In genomic region chr13:30113983-30114491, GRCh38 we compare ENCODE assay signal across 8 cellular contexts.
A peak's percentile ranks its signal among the peaks of the same experiment; 100 is the strongest.
DNase-seq lines count a peak whose midpoint lies in the region; ATAC-seq and TF ChIP-seq lines count a peak whose summit lies in the region.

No MANE protein-coding gene starts in this region.

- H3K4me3 Mint-ChIP-seq in Caco-2 (ENCODE audit: unreplicated experiment) = peak overlapping the region; percentile 95

- no peaks in the 10 kb centered on the region for H3K9me3 Mint-ChIP-seq in Caco-2 (ENCODE audit: unreplicated experiment)

- intact Hi-C loops in Caco-2 (cut with micrococcal nuclease; ENCODE audit: unreplicated experiment) = loop anchor here (1.0 to 10.0 kb wide), 8 partner anchors 42 to 519 kb away; partner anchors contain the start of gene SLC7A1

- peak overlapping the region; percentile 64 for H3K4me3 ChIP-seq in Caco-2 (ENCODE audit: low read depth, low read length)
- H3K4me3 ChIP-seq in NT2/D1 (ENCODE audit: insufficient read length, low read depth) = peak overlapping the region; percentile 50
- H3K4me3 ChIP-seq in endocrine pancreas (ENCODE audit: control insufficient read depth, insufficient read depth, low read length) = peak overlapping the region; percentile 39

- no peaks in the 10 kb centered on the region for H3K36me3 ChIP-seq in Caco-2 (ENCODE audit: control insufficient read depth, insufficient read depth, low read length)
- no peaks in the 10 kb centered on the region for H3K36me3 ChIP-seq in NT2/D1 (ENCODE audit: insufficient read depth, insufficient read length, low read length)
- no peaks in the 10 kb centered on the region for H3K36me3 ChIP-seq in endocrine pancreas (ENCODE audit: control insufficient read depth, insufficient read depth, low read length)

- ATAC-seq in omental fat pad (ENCODE audit: low FRiP score) (peak; percentile 35), HG02981 (IDR thresholded peaks at IDR 0.05; ENCODE audit: unreplicated experiment) (no peak), HG02610 (IDR thresholded peaks at IDR 0.05; ENCODE audit: unreplicated experiment) (no peak)

- H3K9me3 ChIP-seq in Caco-2 (no peaks in the 10 kb centered on the region), NT2/D1 (ENCODE audit: insufficient read depth, low read length) (peaks cover 5% of the 10 kb centered on the region; the same call in 1 of the 2 replicates), endocrine pancreas (ENCODE audit: control insufficient read depth, low read length) (no peaks in the 10 kb centered on the region)

- peaks cover 34% of the 10 kb centered on the region for H3K4me1 Mint-ChIP-seq in Caco-2 (ENCODE audit: low read depth, unreplicated experiment)

- no peaks in the 10 kb centered on the region for H3K27me3 Mint-ChIP-seq in Caco-2 (ENCODE audit: insufficient read depth, unreplicated experiment)

- CTCF ChIA-PET in Caco-2 (lab: Charles Lee) = interaction anchor here (0.6 to 5.0 kb wide), 13 partner anchors 19 to 606 kb away, joined by 3 to 45 read pairs (median 8); partner anchors contain the start of gene UBL3

- BruUV-seq in Caco-2 (replicated peaks; lab: Mats Ljungman, UMichigan) = TSS peak; percentile 81

- peak overlapping the region; percentile 96 for H3K27ac Mint-ChIP-seq in Caco-2 (ENCODE audit: unreplicated experiment)

- TF ChIP-seq CTCF in Caco-2 (IDR thresholded peaks at IDR 0.05; ENCODE audit: insufficient read depth in 1 of 2, low read depth in 1 of 2, low read length in 1 of 2, severe bottlenecking in 1 of 2, unreplicated experiment in 1 of 2) = no peak
- no peak for TF ChIP-seq CTCF in omental fat pad (IDR thresholded peaks at IDR 0.05)

- no peaks in the 10 kb centered on the region for H3K27me3 ChIP-seq in Caco-2 (replicated peaks; ENCODE audit: control insufficient read depth, insufficient read depth, low read length)
- H3K27me3 ChIP-seq in NT2/D1 (ENCODE audit: insufficient read depth, insufficient read length) = no peaks in the 10 kb centered on the region
- no peaks in the 10 kb centered on the region for H3K27me3 ChIP-seq in endocrine pancreas (ENCODE audit: control insufficient read depth, insufficient read depth, low read length)

- peak; percentile 69 to 82 for DNase-seq in Caco-2
- DNase-seq in NT2/D1 (ENCODE audit: low read depth, low spot score) = no peak
- no peak for DNase-seq in omental fat pad (ENCODE audit: low spot score)
- no peak for DNase-seq in NOMO-1 treated with dmso at 0.1 percent for 144 hours (lab: John Stamatoyannopoulos, UW; ENCODE audit: unreplicated experiment)
- DNase-seq in NCI-H1417 treated with DMSO at 0.1 percent for 48 hours (lab: John Stamatoyannopoulos, UW) = no peak

- H3K9ac ChIP-seq in NT2/D1 (ENCODE audit: insufficient read length, low read depth) (peak overlapping the region; percentile 61), endocrine pancreas (ENCODE audit: control insufficient read depth, insufficient read depth, low read length) (peak overlapping the region; percentile 60)

- H3K36me3 Mint-ChIP-seq in Caco-2 (ENCODE audit: insufficient read depth, unreplicated experiment) = no peaks in the 10 kb centered on the region

- POLR2A ChIA-PET in Caco-2 (lab: Charles Lee) = interaction anchor here (0.6 kb wide), 1 partner anchor 93 kb away, joined by 4 read pairs; no protein-coding TSS in a partner anchor

- peaks cover 34% of the 10 kb centered on the region for H3K4me1 ChIP-seq in Caco-2
- H3K4me1 ChIP-seq in NT2/D1 (ENCODE audit: insufficient read depth, insufficient read length) = peaks cover 6% of the 10 kb centered on the region
- peaks cover 4% of the 10 kb centered on the region for H3K4me1 ChIP-seq in endocrine pancreas (ENCODE audit: control insufficient read depth, insufficient read depth, low read length)

Comparison
In these comparisons a context has a peak if more than half of its experiments do, and no peak if none do; other contexts are left out.
1. DNase-seq: peak in Caco-2 (2 of 2); none in NT2/D1 (single experiment), omental fat pad (single experiment), NOMO-1 treated with dmso at 0.1 percent for 144 hours (single experiment) and NCI-H1417 treated with DMSO at 0.1 percent for 48 hours (single experiment).
2. Peak in every context shown above with its lines, with median percentiles within 50 percentile points of each other: H3K4me3 ChIP-seq.